8 cellular contexts compared by ENCODE assay signal in genomic region chr6:16964553-16965499, GRCh38.
DNase-seq lines count a peak whose midpoint lies in the region; ATAC-seq, FAIRE-seq and TF ChIP-seq lines count a peak whose summit lies in the region.

No MANE protein-coding gene starts in this region.

- no peak overlapping the region for H3K4me3 ChIP-seq in CD8-positive, alpha-beta T cell (ENCODE audit: low read depth, low read length)
- H3K4me3 ChIP-seq in fibroblast of pulmonary artery (replicated peaks; ENCODE audit: low read depth, low read length) (no peak overlapping the region), stomach smooth muscle (ENCODE audit: low read length in 2 of 2) (peak overlapping the region; percentile 49 to 63)

- CTCF ChIA-PET in CD8-positive, alpha-beta T cell (lab: Charles Lee), result interaction anchor here (0.5 to 0.6 kb wide), 4 partner anchors 10 to 238 kb away, joined by 3 read pairs; no protein-coding TSS in a partner anchor

- no peak overlapping the region for H3K27ac Mint-ChIP-seq in CD8-positive, alpha-beta T cell
- no peak overlapping the region for H3K27ac Mint-ChIP-seq in activated T-helper 1 cell treated with anti-CD3 and anti-CD28 coated beads, Interleukin-12 subunit alpha, Interleukin-12 subunit beta, Interleukin-2, Interleukin-4 antibody, amounts not matched to agents 30 ng/mL and 10 ng/mL and 1 ng/mL, durations not matched to agents 14 hours and 24 hours and 36 hours
- no peak overlapping the region for H3K27ac Mint-ChIP-seq in neural crest cell (ENCODE audit: unreplicated experiment)

- H3K9me3 ChIP-seq in CD8-positive, alpha-beta T cell (ENCODE audit: low read length), result no peaks in the 10 kb centered on the region
- no peaks in the 10 kb centered on the region for H3K9me3 ChIP-seq in stomach smooth muscle (ENCODE audit: control insufficient read depth in 2 of 2, low read length in 2 of 2)

- H3K4me3 Mint-ChIP-seq in CD8-positive, alpha-beta T cell, result no peak overlapping the region
- H3K4me3 Mint-ChIP-seq in activated T-helper 1 cell treated with anti-CD3 and anti-CD28 coated beads, Interleukin-12 subunit alpha, Interleukin-12 subunit beta, Interleukin-2, Interleukin-4 antibody, amounts not matched to agents 30 ng/mL and 10 ng/mL and 1 ng/mL, durations not matched to agents 14 hours and 24 hours and 36 hours, result no peak overlapping the region
- H3K4me3 Mint-ChIP-seq in neural crest cell, result no peak overlapping the region

- no peaks in the 10 kb centered on the region for H3K9me3 Mint-ChIP-seq in CD8-positive, alpha-beta T cell
- no peaks in the 10 kb centered on the region for H3K9me3 Mint-ChIP-seq in activated T-helper 1 cell treated with anti-CD3 and anti-CD28 coated beads, Interleukin-12 subunit alpha, Interleukin-12 subunit beta, Interleukin-2, Interleukin-4 antibody, amounts not matched to agents 30 ng/mL and 10 ng/mL and 1 ng/mL, durations not matched to agents 14 hours and 24 hours and 36 hours
- no peaks in the 10 kb centered on the region for H3K9me3 Mint-ChIP-seq in neural crest cell

- H3K4me1 ChIP-seq in CD8-positive, alpha-beta T cell (ENCODE audit: insufficient read depth, low read length), result peaks cover 4% of the 10 kb centered on the region
- H3K4me1 ChIP-seq in stomach smooth muscle (ENCODE audit: control insufficient read depth, insufficient read depth, low read length), result peaks cover 10% of the 10 kb centered on the region

- peak; percentile 67 for TF ChIP-seq CTCF in CD8-positive, alpha-beta T cell (IDR thresholded peaks at IDR 0.05)
- TF ChIP-seq CTCF in fibroblast of pulmonary artery (IDR thresholded peaks at IDR 0.05; ENCODE audit: low read length, missing control alignments), result peak; percentile 98
- peak; percentile 93 for TF ChIP-seq CTCF in neural crest cell (conservative IDR thresholded peaks at IDR 0.05)

- ATAC-seq in CD8-positive, alpha-beta T cell, result peak; percentile 92
- ATAC-seq in GM19452 (IDR thresholded peaks at IDR 0.05; ENCODE audit: unreplicated experiment), result peak; percentile 72

- intact Hi-C loops in CD8-positive, alpha-beta T cell (cut with DNase I, micrococcal nuclease), result loop anchor here (1.0 to 10.0 kb wide), 5 partner anchors 200 to 648 kb away; no protein-coding TSS in a partner anchor
- intact Hi-C loops in activated T-helper 1 cell treated with anti-CD3 and anti-CD28 coated beads, Interleukin-12 subunit alpha, Interleukin-12 subunit beta, Interleukin-2, Interleukin-4 antibody, amounts not matched to agents 30 ng/mL and 10 ng/mL and 1 ng/mL, durations not matched to agents 14 hours and 24 hours and 36 hours (cut with micrococcal nuclease), result loop anchor here (1.0 kb wide), 2 partner anchors 201 to 633 kb away; no protein-coding TSS in a partner anchor

- DNase-seq in CD8-positive, alpha-beta T cell, result peak; percentile 34 to 72 (median 56)
- DNase-seq in HUDEP-2 (lab: John Stamatoyannopoulos, UW; ENCODE audit: unreplicated experiment in 76 of 76) (peak in 43 of 76 experiments; percentile 6 to 62 (median 30)), RCC 7860 (ENCODE audit: low spot score) (peak; percentile 26), fibroblast of pulmonary artery (ENCODE audit: low read depth) (peak; percentile 79), neural crest cell (ENCODE audit: low read depth, low spot score) (peak; percentile 77)
- DNase-seq in activated T-helper 1 cell treated with anti-CD3 and anti-CD28 coated beads, Interleukin-12 subunit alpha, Interleukin-12 subunit beta, Interleukin-2, Interleukin-4 antibody, amounts not matched to agents 30 ng/mL and 10 ng/mL and 1 ng/mL, durations not matched to agents 14 hours and 24 hours and 36 hours (ENCODE audit: low spot score), result peak; percentile 42

- no peaks in the 10 kb centered on the region for H3K36me3 ChIP-seq in CD8-positive, alpha-beta T cell (ENCODE audit: insufficient read depth, low read length)
- no peaks in the 10 kb centered on the region for H3K36me3 ChIP-seq in stomach smooth muscle (ENCODE audit: control insufficient read depth in 2 of 2, insufficient read depth in 2 of 2, low read length in 2 of 2)

- H3K27me3 Mint-ChIP-seq in CD8-positive, alpha-beta T cell (ENCODE audit: low read depth), result peaks cover 14% of the 10 kb centered on the region
- peaks cover 11% of the 10 kb centered on the region for H3K27me3 Mint-ChIP-seq in activated T-helper 1 cell treated with anti-CD3 and anti-CD28 coated beads, Interleukin-12 subunit alpha, Interleukin-12 subunit beta, Interleukin-2, Interleukin-4 antibody, amounts not matched to agents 30 ng/mL and 10 ng/mL and 1 ng/mL, durations not matched to agents 14 hours and 24 hours and 36 hours (ENCODE audit: insufficient read depth)
- H3K27me3 Mint-ChIP-seq in neural crest cell (ENCODE audit: low read depth), result peaks cover 8% of the 10 kb centered on the region

- no peaks in the 10 kb centered on the region for H3K36me3 Mint-ChIP-seq in CD8-positive, alpha-beta T cell
- H3K36me3 Mint-ChIP-seq in activated T-helper 1 cell treated with anti-CD3 and anti-CD28 coated beads, Interleukin-12 subunit alpha, Interleukin-12 subunit beta, Interleukin-2, Interleukin-4 antibody, amounts not matched to agents 30 ng/mL and 10 ng/mL and 1 ng/mL, durations not matched to agents 14 hours and 24 hours and 36 hours (ENCODE audit: low read depth), result no peaks in the 10 kb centered on the region
- no peaks in the 10 kb centered on the region for H3K36me3 Mint-ChIP-seq in neural crest cell (ENCODE audit: low read depth)

- no peak for FAIRE-seq in RCC 7860 (lab: Jason Lieb, UNC)

- peaks cover 6% of the 10 kb centered on the region for H3K4me1 Mint-ChIP-seq in CD8-positive, alpha-beta T cell (ENCODE audit: low read depth)
- H3K4me1 Mint-ChIP-seq in activated T-helper 1 cell treated with anti-CD3 and anti-CD28 coated beads, Interleukin-12 subunit alpha, Interleukin-12 subunit beta, Interleukin-2, Interleukin-4 antibody, amounts not matched to agents 30 ng/mL and 10 ng/mL and 1 ng/mL, durations not matched to agents 14 hours and 24 hours and 36 hours (ENCODE audit: low read depth), result peaks cover 20% of the 10 kb centered on the region
- peaks cover 8% of the 10 kb centered on the region for H3K4me1 Mint-ChIP-seq in neural crest cell

- POLR2A ChIA-PET in CD8-positive, alpha-beta T cell (lab: Charles Lee), result no interaction called here

- H3K9ac ChIP-seq in stomach smooth muscle (ENCODE audit: low read length in 2 of 2), result peak overlapping the region in 1 of 2 donors; percentile 55

- H3K27ac ChIP-seq in CD8-positive, alpha-beta T cell (ENCODE audit: low read depth, low read length), result no peak overlapping the region
- H3K27ac ChIP-seq in stomach smooth muscle (ENCODE audit: low read length), result no peak overlapping the region

- H3K27me3 ChIP-seq in CD8-positive, alpha-beta T cell (ENCODE audit: insufficient read depth, low read length), result no peaks in the 10 kb centered on the region
- H3K27me3 ChIP-seq in stomach smooth muscle (ENCODE audit: control insufficient read depth in 1 of 2, insufficient read depth in 2 of 2, low read length in 2 of 2), result peaks cover 0 to 2% of the 10 kb centered on the region in 2 donors

Comparison
In these comparisons a context has a peak if more than half of its experiments do, and no peak if none do; other contexts are left out.
1. DNase-seq: peak in every context shown above with its lines; median percentile 79 in fibroblast of pulmonary artery; 77 in neural crest cell; 56 in CD8-positive, alpha-beta T cell; 42 in activated T-helper 1 cell treated with anti-CD3 and anti-CD28 coated beads, Interleukin-12 subunit alpha, Interleukin-12 subunit beta, Interleukin-2, Interleukin-4 antibody, amounts not matched to agents 30 ng/mL and 10 ng/mL and 1 ng/mL, durations not matched to agents 14 hours and 24 hours and 36 hours; 30 in HUDEP-2; 26 in RCC 7860.
2. H3K4me3 ChIP-seq: peak in stomach smooth muscle (2 of 2); none in CD8-positive, alpha-beta T cell (single experiment) and fibroblast of pulmonary artery (single experiment).
3. Peak in every context shown above with its lines, with median percentiles within 50 percentile points of each other: CTCF ChIP-seq.